20 cellular contexts compared by ENCODE assay signal in genomic region chr17:3556239-3556904, GRCh38.
"Had no signal": no experiment of that assay in that cellular context is flagged by ENCODE, and none has a peak within 500 bp of the region (broad histone marks: within the 10 kb centered on the region; RNA-seq: fewer than 3 reads in every experiment).

No MANE protein-coding gene starts in this region.

- H3K4me1 Mint-ChIP-seq: WTC11 had no signal

- H3K9me3 ChIP-seq: body of pancreas, lower lobe of right lung, psoas muscle, right lobe of liver, testis, upper lobe of right lung had no signal

- DNase-seq: activated CD8-positive, alpha-beta memory T cell treated with anti-CD3 and anti-CD28 coated beads, Interleukin-2, amount 10 ng/mL, durations not matched to agents 7 days and 5 days; activated effector memory CD4-positive, alpha-beta T cell treated with anti-CD3 and anti-CD28 coated beads, Interleukin-2, amount 50 U/mL, for 16 hours; activated T-cell treated with anti-CD3 and anti-CD28 coated beads, Interleukin-2, amount 50 U/mL, for 4 hours; amniotic stem cell; body of pancreas; central memory CD4-positive, alpha-beta T cell; effector memory CD4-positive, alpha-beta T cell; hippocampal formation; lower lobe of right lung; naive thymus-derived CD4-positive, alpha-beta T cell; nucleus accumbens; psoas muscle; stimulated activated CD4-positive, alpha-beta T cell treated with anti-CD3 and anti-CD28 coated beads, Interleukin-2, amount 100 ng/mL, for 24 hours; T-helper 17 cell; testis; upper lobe of right lung had no signal

- H3K27ac Mint-ChIP-seq: activated CD8-positive, alpha-beta memory T cell treated with anti-CD3 and anti-CD28 coated beads, Interleukin-2, amount 10 ng/mL, durations not matched to agents 7 days and 5 days; naive thymus-derived CD4-positive, alpha-beta T cell; stimulated activated naive CD8-positive, alpha-beta T cell treated with anti-CD3 and anti-CD28 coated beads, Interleukin-15, Interleukin-2, amounts not matched to agents 100 ng/mL and 50 ng/mL, for 24 hours; WTC11 had no signal

- H3K27me3 ChIP-seq: body of pancreas, right lobe of liver, testis had no signal

- H3K4me1 ChIP-seq: psoas muscle, right lobe of liver, testis, upper lobe of right lung had no signal

- H3K27ac ChIP-seq: body of pancreas, lower lobe of right lung, right lobe of liver, testis, upper lobe of right lung had no signal

- H3K27me3 Mint-ChIP-seq: stimulated activated naive CD8-positive, alpha-beta T cell treated with anti-CD3 and anti-CD28 coated beads, Interleukin-15, Interleukin-2, amounts not matched to agents 100 ng/mL and 50 ng/mL, for 24 hours had no signal

- H3K4me3 ChIP-seq: body of pancreas, lower lobe of right lung, right lobe of liver, testis, upper lobe of right lung had no signal

- ATAC-seq: activated CD8-positive, alpha-beta memory T cell treated with anti-CD3 and anti-CD28 coated beads, Interleukin-2, amount 10 ng/mL, durations not matched to agents 7 days and 5 days; activated naive CD4-positive, alpha-beta T cell treated with anti-CD3 and anti-CD28 coated beads, Interleukin-2, amount 50 U/mL, for 72 hours; activated T-cell treated with anti-CD3 and anti-CD28 coated beads, Interleukin-2, amount 50 U/mL, for 4 hours; body of pancreas; lower lobe of right lung; naive thymus-derived CD4-positive, alpha-beta T cell; T-helper 17 cell; upper lobe of right lung; WTC11 had no signal

- H3K4me3 Mint-ChIP-seq: activated CD8-positive, alpha-beta memory T cell treated with anti-CD3 and anti-CD28 coated beads, Interleukin-2, amount 10 ng/mL, durations not matched to agents 7 days and 5 days; activated T-cell treated with anti-CD3 and anti-CD28 coated beads, Interleukin-2, amount 50 U/mL, for 4 hours; naive thymus-derived CD4-positive, alpha-beta T cell; stimulated activated naive CD8-positive, alpha-beta T cell treated with anti-CD3 and anti-CD28 coated beads, Interleukin-15, Interleukin-2, amounts not matched to agents 100 ng/mL and 50 ng/mL, for 24 hours; T-helper 17 cell; WTC11 had no signal

- H3K36me3 ChIP-seq: lower lobe of right lung, right lobe of liver, upper lobe of right lung had no signal

- H3K9me3 Mint-ChIP-seq: activated naive CD4-positive, alpha-beta T cell treated with anti-CD3 and anti-CD28 coated beads, Interleukin-2, amount 50 U/mL, for 72 hours; activated T-cell treated with anti-CD3 and anti-CD28 coated beads, Interleukin-2, amount 50 U/mL, for 4 hours; stimulated activated naive CD8-positive, alpha-beta T cell treated with anti-CD3 and anti-CD28 coated beads, Interleukin-15, Interleukin-2, amounts not matched to agents 100 ng/mL and 50 ng/mL, for 24 hours had no signal

- H3K36me3 Mint-ChIP-seq: activated CD8-positive, alpha-beta memory T cell treated with anti-CD3 and anti-CD28 coated beads, Interleukin-2, amount 10 ng/mL, durations not matched to agents 7 days and 5 days; activated naive CD4-positive, alpha-beta T cell treated with anti-CD3 and anti-CD28 coated beads, Interleukin-2, amount 50 U/mL, for 72 hours; naive thymus-derived CD4-positive, alpha-beta T cell; WTC11 had no signal
